8 cellular contexts compared by ENCODE assay signal in the genomic region with DNA sequence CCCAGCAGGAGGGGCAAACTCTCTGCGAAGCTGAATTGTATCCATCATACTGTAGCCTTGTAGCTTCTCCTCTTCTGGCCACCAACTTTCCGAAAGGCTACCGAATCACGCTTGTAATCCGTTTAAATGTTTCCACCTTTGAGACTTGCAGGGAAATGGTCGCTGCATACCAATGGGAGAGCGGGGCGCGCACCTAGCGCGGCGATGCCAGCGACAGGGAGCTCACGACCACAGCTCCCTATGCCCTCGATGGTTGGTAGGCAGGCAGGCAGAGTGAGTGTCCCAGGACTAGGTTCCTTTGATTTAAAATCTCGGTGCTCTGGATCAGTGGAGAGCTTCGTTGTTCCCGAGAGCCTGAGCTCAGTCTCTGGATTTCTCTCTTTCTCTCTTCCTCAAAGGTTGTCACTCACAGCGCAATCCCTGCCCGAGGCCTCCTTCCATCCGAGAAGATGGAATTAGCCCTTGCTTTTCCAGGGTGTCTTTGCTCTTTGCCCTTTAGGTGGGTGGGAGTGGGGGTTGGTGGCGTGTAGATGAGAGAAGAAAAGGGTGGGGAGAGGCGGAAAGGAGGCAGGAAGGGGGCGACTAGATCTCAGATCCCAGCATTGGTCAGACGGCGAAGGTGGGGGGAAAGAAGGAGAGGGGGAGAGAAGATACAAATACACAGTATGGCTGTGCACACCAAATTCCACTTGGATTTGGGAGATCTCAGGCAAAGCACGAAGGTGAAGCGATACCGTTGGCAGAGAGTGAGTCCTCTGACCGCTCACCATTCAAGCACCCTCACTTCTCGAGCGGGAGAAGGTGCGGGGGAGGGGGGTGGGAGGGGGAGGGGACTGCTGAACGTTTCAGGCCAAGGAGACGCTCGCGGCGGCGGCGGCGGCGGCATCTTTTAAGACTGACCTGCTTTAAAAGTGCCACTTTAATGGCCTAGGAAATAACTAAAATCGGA. TPM values are rescaled to one million over a fixed set of nuclear protein-coding genes. Genes with fewer than 3 reads are reported as not detected.
DNase-seq lines count a peak whose midpoint lies in the region; ATAC-seq and FAIRE-seq lines count a peak whose summit lies in the region.

TSS of gene SLITRK3 (minus strand) at position 757 of the 949 bp plus-strand sequence. CDS start 5,554 bp downstream, outside the sequence.

- H3K27me3 Mint-ChIP-seq in T-helper 2 cell treated with Interferon-gamma antibody and Interleukin-4, amounts not matched to agents 5 μg/mL and 100 μg/mL, for 36 hours (ENCODE audit: low read depth): peaks cover 53% of the 10 kb centered on the region

- H3K9ac ChIP-seq in HUES64 (ENCODE audit: low read depth, low read length): peak within 1 kb of the TSS; percentile 40; the same call in 1 of the 2 replicates

- no peaks in the 10 kb centered on the region for H3K9me3 ChIP-seq in HUES64 (ENCODE audit: insufficient read depth, low read depth, low read length)
- no peaks in the 10 kb centered on the region for H3K9me3 ChIP-seq in ectodermal cell (ENCODE audit: control insufficient read depth, low read length)
- H3K9me3 ChIP-seq in muscle layer of duodenum (ENCODE audit: control insufficient read depth in 1 of 2, low read length in 2 of 2): no peaks in the 10 kb centered on the region

- H3K4me3 Mint-ChIP-seq in T-helper 2 cell treated with Interferon-gamma antibody and Interleukin-4, amounts not matched to agents 5 μg/mL and 100 μg/mL, for 36 hours: no peak within 1 kb of the TSS

- ATAC-seq in HG02981 (IDR thresholded peaks at IDR 0.05; ENCODE audit: unreplicated experiment): no peak
- no peak for ATAC-seq in GM18870 (IDR thresholded peaks at IDR 0.05; ENCODE audit: unreplicated experiment)

- H3K27ac ChIP-seq in ACC112 (ENCODE audit: low read depth, low read length) (no peak within 1 kb of the TSS), HUES64 (ENCODE audit: low read depth, low read length) (no peak within 1 kb of the TSS), ectodermal cell (ENCODE audit: insufficient read depth, low read depth, low read length, poor library complexity, severe bottlenecking) (no peak within 1 kb of the TSS), muscle layer of duodenum (ENCODE audit: low read length) (peak within 1 kb of the TSS; percentile 3)

- no peaks in the 10 kb centered on the region for H3K36me3 ChIP-seq in ACC112 (ENCODE audit: insufficient read depth, low read length)
- H3K36me3 ChIP-seq in HUES64 (ENCODE audit: insufficient read depth, low read length): no peaks in the 10 kb centered on the region
- no peaks in the 10 kb centered on the region for H3K36me3 ChIP-seq in ectodermal cell (ENCODE audit: control insufficient read depth, insufficient read depth, low read length)
- H3K36me3 ChIP-seq in muscle layer of duodenum (ENCODE audit: control insufficient read depth in 1 of 2, insufficient read depth in 2 of 2, low read length in 2 of 2): no peaks in the 10 kb centered on the region

- DNase-seq in T-helper 2 cell treated with Interferon-gamma antibody and Interleukin-4, amounts not matched to agents 5 μg/mL and 100 μg/mL, for 36 hours (ENCODE audit: low spot score): no peak
- no peak for DNase-seq in GM19239 (ENCODE audit: insufficient read length, low spot score)

- no peaks in the 10 kb centered on the region for H3K79me2 ChIP-seq in ACC112 (ENCODE audit: control insufficient read depth, insufficient read depth, low read length, unreplicated experiment)

- H3K27ac Mint-ChIP-seq in T-helper 2 cell treated with Interferon-gamma antibody and Interleukin-4, amounts not matched to agents 5 μg/mL and 100 μg/mL, for 36 hours: no peak within 1 kb of the TSS

- peaks cover 5% of the 10 kb centered on the region for H3K4me1 Mint-ChIP-seq in T-helper 2 cell treated with Interferon-gamma antibody and Interleukin-4, amounts not matched to agents 5 μg/mL and 100 μg/mL, for 36 hours (ENCODE audit: low read depth)

- peak within 1 kb of the TSS; percentile 75 for H2AFZ ChIP-seq in ACC112 (ENCODE audit: low read length, unreplicated experiment)

- under 1% methylated on average over 40 of the region's 43 CpGs for WGBS in HUES64
- WGBS in ectodermal cell, 2 experiments: 0 to 2% methylated on average over 39 to 40 of the region's 43 CpGs

- peaks cover 4% of the 10 kb centered on the region for H3K4me1 ChIP-seq in ACC112 (ENCODE audit: control insufficient read depth, insufficient read depth, low read length, unreplicated experiment)
- H3K4me1 ChIP-seq in HUES64 (ENCODE audit: insufficient read depth, low read length): peaks cover 27% of the 10 kb centered on the region
- peaks cover 8% of the 10 kb centered on the region for H3K4me1 ChIP-seq in ectodermal cell (ENCODE audit: control insufficient read depth, insufficient read depth, low read length)
- peaks cover 5 to 38% of the 10 kb centered on the region in 2 donors for H3K4me1 ChIP-seq in muscle layer of duodenum (ENCODE audit: control insufficient read depth in 1 of 2, insufficient read depth in 2 of 2, low read length in 2 of 2)

- no peak for FAIRE-seq in GM19239 (lab: Jason Lieb, UNC)

- peak within 1 kb of the TSS; percentile 72 for H3K4me3 ChIP-seq in ACC112 (ENCODE audit: low read depth, low read length)
- peak within 1 kb of the TSS; percentile 73 for H3K4me3 ChIP-seq in HUES64 (ENCODE audit: low read length)
- H3K4me3 ChIP-seq in ectodermal cell (ENCODE audit: insufficient read depth, low read depth, low read length): peak within 1 kb of the TSS; percentile 50
- H3K4me3 ChIP-seq in muscle layer of duodenum (ENCODE audit: low read depth in 1 of 2, low read length in 2 of 2): peak within 1 kb of the TSS; percentile 65 to 68

- H3K9me3 Mint-ChIP-seq in T-helper 2 cell treated with Interferon-gamma antibody and Interleukin-4, amounts not matched to agents 5 μg/mL and 100 μg/mL, for 36 hours: no peaks in the 10 kb centered on the region

- H3K36me3 Mint-ChIP-seq in T-helper 2 cell treated with Interferon-gamma antibody and Interleukin-4, amounts not matched to agents 5 μg/mL and 100 μg/mL, for 36 hours (ENCODE audit: low read depth): peaks cover 3% of the 10 kb centered on the region

- H3K27me3 ChIP-seq in ACC112 (ENCODE audit: insufficient read depth, low read length): peaks cover 67% of the 10 kb centered on the region
- H3K27me3 ChIP-seq in HUES64 (ENCODE audit: insufficient read depth, low read length): peaks cover 71% of the 10 kb centered on the region
- H3K27me3 ChIP-seq in ectodermal cell (ENCODE audit: control insufficient read depth, insufficient read depth, low read length, poor library complexity, severe bottlenecking): peaks cover 50% of the 10 kb centered on the region
- peaks cover 43% of the 10 kb centered on the region for H3K27me3 ChIP-seq in muscle layer of duodenum (ENCODE audit: low read depth, low read length)

RNA-seq across cellular contexts. Expression of gene SLITRK3, which starts in this region (rescaled TPM):
- polyA plus RNA-seq in HUES64 (2013, experiment 1 of 2): 1.6 TPM
- 2.9 TPM for polyA plus RNA-seq in HUES64 (2013, experiment 2 of 2)
- 5.9 TPM for polyA plus RNA-seq in ectodermal cell (2013, experiment 1 of 4)
- 5.8 TPM for polyA plus RNA-seq in ectodermal cell (2013, experiment 2 of 4)
- polyA plus RNA-seq in ectodermal cell (2013, experiment 3 of 4): 4.3 TPM
- polyA plus RNA-seq in ectodermal cell (2013, experiment 4 of 4): 4.1 TPM
